Comparison of ENCODE assay signal across 13 cellular contexts in genomic region chr1:158002630-158003408, GRCh38. TPM values are rescaled to one million over a fixed set of nuclear protein-coding genes. Genes with fewer than 3 reads are reported as not detected.
DNase-seq lines count a peak whose midpoint lies in the region; ATAC-seq, FAIRE-seq and TF ChIP-seq lines count a peak whose summit lies in the region.
"Had no signal": no experiment of that assay in that cellular context is flagged by ENCODE, and none has a peak within 500 bp of the region (broad histone marks: within the 10 kb centered on the region; RNA-seq: fewer than 3 reads in every experiment).

No MANE protein-coding gene starts in this region.

- no peaks in the 10 kb centered on the region for H3K27me3 Mint-ChIP-seq in brain

- no peaks in the 10 kb centered on the region for H3K36me3 ChIP-seq in kidney (ENCODE audit: control insufficient read depth in 1 of 2, insufficient read depth in 2 of 2, low read length in 2 of 2)
- no peaks in the 10 kb centered on the region for H3K36me3 ChIP-seq in testis (ENCODE audit: low read depth, missing control alignments)

- TF ChIP-seq CTCF in brain (conservative IDR thresholded peaks at IDR 0.05): no peak
- TF ChIP-seq CTCF in kidney (IDR thresholded peaks at IDR 0.05; ENCODE audit: borderline replicate concordance, extremely low read depth, insufficient read depth): no peak
- no peak for TF ChIP-seq CTCF in testis (IDR thresholded peaks at IDR 0.05)
- no peak for TF ChIP-seq CTCF in GM10266 (IDR thresholded peaks at IDR 0.05; ENCODE audit: control insufficient read depth, insufficient read depth, low read depth, missing control alignments)

- H3K27ac Mint-ChIP-seq in brain: peak overlapping the region; percentile 71 to 94 (median 87)

- TF ChIP-seq POLR2A in testis (IDR thresholded peaks at IDR 0.05): no peak

- ATAC-seq in HG03280 (IDR thresholded peaks at IDR 0.05; ENCODE audit: unreplicated experiment) (no peak), GM21576 (IDR thresholded peaks at IDR 0.05; ENCODE audit: unreplicated experiment) (no peak)

- no peaks in the 10 kb centered on the region for H3K27me3 ChIP-seq in testis

- H3K9me3 Mint-ChIP-seq in brain: no peaks in the 10 kb centered on the region

- intact Hi-C loops in kidney (cut with DNase I) (no loop called here), testis (cut with DNase I; ENCODE audit: low total_unique reads) (no loop called here)

- H3K4me1 ChIP-seq in kidney (ENCODE audit: control insufficient read depth in 1 of 2, insufficient read depth in 1 of 2, low read depth in 1 of 2, low read length in 2 of 2): peaks cover 24 to 32% of the 10 kb centered on the region in 2 donors
- peaks cover 59% of the 10 kb centered on the region for H3K4me1 ChIP-seq in testis

- WGBS in testis, 2 donors: 35 to 43% methylated on average over 14 of the region's 14 CpGs

- FAIRE-seq in kidney (lab: Jason Lieb, UNC): no peak
- FAIRE-seq: frontal cortex had no signal

- H3K9ac ChIP-seq in kidney (ENCODE audit: low read length in 2 of 2): peak overlapping the region; percentile 8 to 38

- peaks cover 93% of the 10 kb centered on the region for H3K4me1 Mint-ChIP-seq in brain

- no peaks in the 10 kb centered on the region for H3K36me3 Mint-ChIP-seq in brain

- H3K4me3 ChIP-seq in kidney (ENCODE audit: low read length in 2 of 2) (no peak overlapping the region), testis (no peak overlapping the region)

- H3K4me3 Mint-ChIP-seq in brain: peak overlapping the region; percentile 51 to 77 (median 62)

- DNase-seq in HK-2 (ENCODE audit: unreplicated experiment): peak; percentile 68
- no peak for DNase-seq in kidney
- no peak for DNase-seq in testis
- no peak for DNase-seq in GM10266 (ENCODE audit: extremely low spot score)
- no peak for DNase-seq in NCI-H1417 treated with DMSO at 0.1 percent for 48 hours (lab: John Stamatoyannopoulos, UW)
- DNase-seq: activated naive CD4-positive, alpha-beta T cell; NCI-H1694 treated with DMSO at 0.1 percent for 48 hours; stimulated activated naive CD4-positive, alpha-beta T cell had no signal

- H3K9me3 ChIP-seq in kidney (ENCODE audit: control insufficient read depth in 1 of 2, low read length in 2 of 2): no peaks in the 10 kb centered on the region
- H3K9me3 ChIP-seq in testis: no peaks in the 10 kb centered on the region

- H3K27ac ChIP-seq in kidney (ENCODE audit: low read depth in 2 of 2, low read length in 2 of 2) (peak overlapping the region; percentile 64 to 70), testis (peak overlapping the region; percentile 3 to 29)

RNA-seq across cellular contexts. Expression of gene KIRREL1, which starts 9.4 kb away (rescaled TPM):
- polyA plus RNA-seq in brain (ENCODE audit: insufficient read depth, low read depth, low replicate concordance): 4.0 TPM
- total RNA-seq in kidney: 54.9 TPM
- 13.7 TPM for polyA plus RNA-seq in kidney (ENCODE audit: insufficient read depth, low read depth, low replicate concordance)
- total RNA-seq in testis: 10 to 100 TPM; 19.9 to 31.9 TPM
- 15.5 TPM for polyA plus RNA-seq in testis (ENCODE audit: insufficient read depth, low read depth, low replicate concordance)
- total RNA-seq: T-helper 2 cell treated with Interferon-gamma antibody and Interleukin-4, amounts not matched to agents 100 ng/mL and 5 ng/mL, for 36 hours had no signal
